ENCODE assay signal across 11 cellular contexts in genomic region chr18:12686100-12686499, GRCh38. TPM values are rescaled to one million over a fixed set of nuclear protein-coding genes. Genes with fewer than 3 reads are reported as not detected.
A peak's percentile ranks its signal among the peaks of the same experiment; 100 is the strongest.
DNase-seq lines count a peak whose midpoint lies in the region; ATAC-seq and TF ChIP-seq lines count a peak whose summit lies in the region.
"Had no signal": no experiment of that assay in that cellular context is flagged by ENCODE, and none has a peak within 500 bp of the region (broad histone marks: within the 10 kb centered on the region; RNA-seq: fewer than 3 reads in every experiment).

No MANE protein-coding gene starts in this region.

- H3K36me3 ChIP-seq in adrenal gland (replicated peaks in 1 of 2) = no peaks in the 10 kb centered on the region
- H3K36me3 ChIP-seq: uterus had no signal

- TF ChIP-seq CTCF in LNCAP (IDR thresholded peaks at IDR 0.05) (peak; percentile 32; the same call in 1 of the 2 replicates), adrenal gland (IDR thresholded peaks at IDR 0.05) (peak in 4 of 6 experiments; percentile 17 to 34 (median 27))

- no peak overlapping the region for H3K27ac ChIP-seq in adrenal gland
- H3K27ac ChIP-seq: neural progenitor cell, uterus had no signal

- no peaks in the 10 kb centered on the region for H3K9me3 ChIP-seq in adrenal gland (replicated peaks in 1 of 3)
- H3K9me3 ChIP-seq: uterus had no signal

- H3K4me3 ChIP-seq in adrenal gland = no peak overlapping the region
- H3K4me3 ChIP-seq: neural progenitor cell, uterus had no signal

- TF ChIP-seq POLR2A in adrenal gland (IDR thresholded peaks at IDR 0.05) = no peak

- H3K4me1 ChIP-seq in adrenal gland (replicated peaks in 1 of 2) = peaks cover 0 to 5% of the 10 kb centered on the region in 2 donors
- H3K4me1 ChIP-seq: neural progenitor cell, uterus had no signal

- 32 to 60% (median 47%) methylated on average over 3 of the region's 3 CpGs for WGBS in adrenal gland, 4 donors

- DNase-seq in NCI-H1105 treated with DMSO at 0.1 percent for 48 hours (lab: John Stamatoyannopoulos, UW) = peak; percentile 8
- no peak for DNase-seq in NCI-H1105 (lab: John Stamatoyannopoulos, UW)
- DNase-seq in adrenal gland = peak in 3 of 7 donors; percentile 28 to 60 (median 47)
- peak; percentile 25 for DNase-seq in left kidney (ENCODE audit: low read depth, low spot score)
- no peak for DNase-seq in middle frontal gyrus (ENCODE audit: extremely low spot score, low spot score)
- no peak for DNase-seq in iPS-NIHi7 (ENCODE audit: extremely low spot score)
- DNase-seq: OCI-M1, uterus had no signal

- ATAC-seq in HG02610 (IDR thresholded peaks at IDR 0.05; ENCODE audit: unreplicated experiment) = no peak

- intact Hi-C loops in adrenal gland (cut with DNase I) = no loop called here

- H3K27me3 ChIP-seq in adrenal gland = no peaks in the 10 kb centered on the region
- H3K27me3 ChIP-seq: neural progenitor cell, uterus had no signal

RNA-seq across cellular contexts. Expression of gene CEP76, which starts 16.4 kb away (rescaled TPM):
- 10 to 100 TPM in 1 of 8 donors, 1 to 10 TPM in 7; 2.8 to 32.2 (median 7.7) TPM for total RNA-seq in adrenal gland
- polyA plus RNA-seq in adrenal gland = 1 to 10 TPM; 2.6 to 7.9 (median 3.0) TPM

RNA-seq across cellular contexts. Expression of gene PSMG2, which starts 16.7 kb away (rescaled TPM):
- 10 to 100 TPM; 54.9 to 99.9 (median 77.5) TPM for total RNA-seq in adrenal gland
- 10 to 100 TPM; 89.9 to 99.8 (median 90.6) TPM for polyA plus RNA-seq in adrenal gland

RNA-seq across cellular contexts. Expression of gene SPIRE1, which starts 28.2 kb away (rescaled TPM):
- 10 to 100 TPM; 33.1 to 74.0 (median 60.6) TPM for total RNA-seq in adrenal gland
- polyA plus RNA-seq in adrenal gland = 10 to 100 TPM; 11.7 to 43.5 (median 15.8) TPM

Comparison
In these comparisons a context has a peak if more than half of its experiments do, and no peak if none do; other contexts are left out.
1. DNase-seq: peak in NCI-H1105 treated with DMSO at 0.1 percent for 48 hours (single experiment) and left kidney (single experiment); none in NCI-H1105 (single experiment), middle frontal gyrus (single experiment) and iPS-NIHi7 (single experiment).